1 cellular context compared by ENCODE assay signal in the genomic region with DNA sequence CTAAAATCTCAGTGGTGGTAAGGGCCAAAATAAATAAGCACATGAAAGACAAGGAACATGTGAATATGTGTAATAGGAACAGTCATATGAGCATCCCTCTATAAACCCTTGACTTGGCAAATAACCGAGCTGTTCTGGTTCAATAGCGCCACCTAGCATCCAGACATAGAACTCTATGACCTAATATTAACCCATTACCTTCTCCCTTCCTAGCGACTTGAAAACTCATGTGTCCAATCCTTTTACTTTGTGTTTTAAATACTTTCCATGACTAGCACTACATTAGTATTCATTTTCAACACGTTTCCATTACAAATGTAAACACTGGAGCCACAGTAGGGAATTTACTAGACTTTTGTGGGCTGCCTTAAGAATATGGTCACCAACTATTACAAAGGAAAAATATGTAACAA.
A peak's percentile ranks its signal among the peaks of the same experiment; 100 is the strongest.
TF ChIP-seq lines count a peak whose summit lies in the region.

No MANE protein-coding gene starts in this region.

TF ChIP-seq in H1, 55 proteins besides CTCF, POLR2A, EP300 and RAD21 (continued from another document):
- TF ChIP-seq, protein P1, sequence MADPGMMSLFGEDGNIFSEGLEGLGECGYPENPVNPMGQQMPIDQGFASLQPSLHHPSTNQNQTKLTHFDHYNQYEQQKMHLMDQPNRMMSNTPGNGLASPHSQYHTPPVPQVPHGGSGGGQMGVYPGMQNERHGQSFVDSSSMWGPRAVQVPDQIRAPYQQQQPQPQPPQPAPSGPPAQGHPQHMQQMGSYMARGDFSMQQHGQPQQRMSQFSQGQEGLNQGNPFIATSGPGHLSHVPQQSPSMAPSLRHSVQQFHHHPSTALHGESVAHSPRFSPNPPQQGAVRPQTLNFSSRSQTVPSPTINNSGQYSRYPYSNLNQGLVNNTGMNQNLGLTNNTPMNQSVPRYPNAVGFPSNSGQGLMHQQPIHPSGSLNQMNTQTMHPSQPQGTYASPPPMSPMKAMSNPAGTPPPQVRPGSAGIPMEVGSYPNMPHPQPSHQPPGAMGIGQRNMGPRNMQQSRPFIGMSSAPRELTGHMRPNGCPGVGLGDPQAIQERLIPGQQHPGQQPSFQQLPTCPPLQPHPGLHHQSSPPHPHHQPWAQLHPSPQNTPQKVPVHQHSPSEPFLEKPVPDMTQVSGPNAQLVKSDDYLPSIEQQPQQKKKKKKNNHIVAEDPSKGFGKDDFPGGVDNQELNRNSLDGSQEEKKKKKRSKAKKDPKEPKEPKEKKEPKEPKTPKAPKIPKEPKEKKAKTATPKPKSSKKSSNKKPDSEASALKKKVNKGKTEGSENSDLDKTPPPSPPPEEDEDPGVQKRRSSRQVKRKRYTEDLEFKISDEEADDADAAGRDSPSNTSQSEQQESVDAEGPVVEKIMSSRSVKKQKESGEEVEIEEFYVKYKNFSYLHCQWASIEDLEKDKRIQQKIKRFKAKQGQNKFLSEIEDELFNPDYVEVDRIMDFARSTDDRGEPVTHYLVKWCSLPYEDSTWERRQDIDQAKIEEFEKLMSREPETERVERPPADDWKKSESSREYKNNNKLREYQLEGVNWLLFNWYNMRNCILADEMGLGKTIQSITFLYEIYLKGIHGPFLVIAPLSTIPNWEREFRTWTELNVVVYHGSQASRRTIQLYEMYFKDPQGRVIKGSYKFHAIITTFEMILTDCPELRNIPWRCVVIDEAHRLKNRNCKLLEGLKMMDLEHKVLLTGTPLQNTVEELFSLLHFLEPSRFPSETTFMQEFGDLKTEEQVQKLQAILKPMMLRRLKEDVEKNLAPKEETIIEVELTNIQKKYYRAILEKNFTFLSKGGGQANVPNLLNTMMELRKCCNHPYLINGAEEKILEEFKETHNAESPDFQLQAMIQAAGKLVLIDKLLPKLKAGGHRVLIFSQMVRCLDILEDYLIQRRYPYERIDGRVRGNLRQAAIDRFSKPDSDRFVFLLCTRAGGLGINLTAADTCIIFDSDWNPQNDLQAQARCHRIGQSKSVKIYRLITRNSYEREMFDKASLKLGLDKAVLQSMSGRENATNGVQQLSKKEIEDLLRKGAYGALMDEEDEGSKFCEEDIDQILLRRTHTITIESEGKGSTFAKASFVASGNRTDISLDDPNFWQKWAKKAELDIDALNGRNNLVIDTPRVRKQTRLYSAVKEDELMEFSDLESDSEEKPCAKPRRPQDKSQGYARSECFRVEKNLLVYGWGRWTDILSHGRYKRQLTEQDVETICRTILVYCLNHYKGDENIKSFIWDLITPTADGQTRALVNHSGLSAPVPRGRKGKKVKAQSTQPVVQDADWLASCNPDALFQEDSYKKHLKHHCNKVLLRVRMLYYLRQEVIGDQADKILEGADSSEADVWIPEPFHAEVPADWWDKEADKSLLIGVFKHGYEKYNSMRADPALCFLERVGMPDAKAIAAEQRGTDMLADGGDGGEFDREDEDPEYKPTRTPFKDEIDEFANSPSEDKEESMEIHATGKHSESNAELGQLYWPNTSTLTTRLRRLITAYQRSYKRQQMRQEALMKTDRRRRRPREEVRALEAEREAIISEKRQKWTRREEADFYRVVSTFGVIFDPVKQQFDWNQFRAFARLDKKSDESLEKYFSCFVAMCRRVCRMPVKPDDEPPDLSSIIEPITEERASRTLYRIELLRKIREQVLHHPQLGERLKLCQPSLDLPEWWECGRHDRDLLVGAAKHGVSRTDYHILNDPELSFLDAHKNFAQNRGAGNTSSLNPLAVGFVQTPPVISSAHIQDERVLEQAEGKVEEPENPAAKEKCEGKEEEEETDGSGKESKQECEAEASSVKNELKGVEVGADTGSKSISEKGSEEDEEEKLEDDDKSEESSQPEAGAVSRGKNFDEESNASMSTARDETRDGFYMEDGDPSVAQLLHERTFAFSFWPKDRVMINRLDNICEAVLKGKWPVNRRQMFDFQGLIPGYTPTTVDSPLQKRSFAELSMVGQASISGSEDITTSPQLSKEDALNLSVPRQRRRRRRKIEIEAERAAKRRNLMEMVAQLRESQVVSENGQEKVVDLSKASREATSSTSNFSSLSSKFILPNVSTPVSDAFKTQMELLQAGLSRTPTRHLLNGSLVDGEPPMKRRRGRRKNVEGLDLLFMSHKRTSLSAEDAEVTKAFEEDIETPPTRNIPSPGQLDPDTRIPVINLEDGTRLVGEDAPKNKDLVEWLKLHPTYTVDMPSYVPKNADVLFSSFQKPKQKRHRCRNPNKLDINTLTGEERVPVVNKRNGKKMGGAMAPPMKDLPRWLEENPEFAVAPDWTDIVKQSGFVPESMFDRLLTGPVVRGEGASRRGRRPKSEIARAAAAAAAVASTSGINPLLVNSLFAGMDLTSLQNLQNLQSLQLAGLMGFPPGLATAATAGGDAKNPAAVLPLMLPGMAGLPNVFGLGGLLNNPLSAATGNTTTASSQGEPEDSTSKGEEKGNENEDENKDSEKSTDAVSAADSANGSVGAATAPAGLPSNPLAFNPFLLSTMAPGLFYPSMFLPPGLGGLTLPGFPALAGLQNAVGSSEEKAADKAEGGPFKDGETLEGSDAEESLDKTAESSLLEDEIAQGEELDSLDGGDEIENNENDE (IDR thresholded peaks at IDR 0.05; ENCODE audit: insufficient replicate concordance, low read length), result no peak
- TF ChIP-seq NANOG (IDR thresholded peaks at IDR 0.05; ENCODE audit: insufficient read depth, low read depth, low read length, poor library complexity, severe bottlenecking) (no peak), BRCA1 (IDR thresholded peaks at IDR 0.05; ENCODE audit: low read depth, low read length) (no peak), GTF2F1 (IDR thresholded peaks at IDR 0.05; ENCODE audit: borderline replicate concordance, low read depth, low read length) (no peak), GABPA (IDR thresholded peaks at IDR 0.05; ENCODE audit: borderline replicate concordance, insufficient read depth, low read length) (no peak), CHD1 (IDR thresholded peaks at IDR 0.05; ENCODE audit: low read depth, low read length) (no peak), MAFK (IDR thresholded peaks at IDR 0.05; ENCODE audit: low read depth, low read length) (0 out of 2 replicates have a peak, but pooled peaks have one; percentile 26), TCF12 (IDR thresholded peaks at IDR 0.05; ENCODE audit: low read depth, low read length) (no peak), BACH1 (IDR thresholded peaks at IDR 0.05; ENCODE audit: low read length) (0 out of 2 replicates have a peak, but pooled peaks have one; percentile 4), CTBP2 (IDR thresholded peaks at IDR 0.05; ENCODE audit: borderline replicate concordance, insufficient read depth, insufficient read length, low read length) (no peak), SP1 (IDR thresholded peaks at IDR 0.05; ENCODE audit: low read depth, low read length) (no peak), SAP30 (IDR thresholded peaks at IDR 0.05; ENCODE audit: insufficient read depth, insufficient replicate concordance, low read length) (no peak), CBX5 (IDR thresholded peaks at IDR 0.05; ENCODE audit: low read depth, low read length) (no peak), SP2 (IDR thresholded peaks at IDR 0.05; ENCODE audit: low read length) (no peak)
- TF ChIP-seq, protein P2, sequence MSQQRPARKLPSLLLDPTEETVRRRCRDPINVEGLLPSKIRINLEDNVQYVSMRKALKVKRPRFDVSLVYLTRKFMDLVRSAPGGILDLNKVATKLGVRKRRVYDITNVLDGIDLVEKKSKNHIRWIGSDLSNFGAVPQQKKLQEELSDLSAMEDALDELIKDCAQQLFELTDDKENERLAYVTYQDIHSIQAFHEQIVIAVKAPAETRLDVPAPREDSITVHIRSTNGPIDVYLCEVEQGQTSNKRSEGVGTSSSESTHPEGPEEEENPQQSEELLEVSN (IDR thresholded peaks at IDR 0.05), result no peak
- TF ChIP-seq, protein P3, sequence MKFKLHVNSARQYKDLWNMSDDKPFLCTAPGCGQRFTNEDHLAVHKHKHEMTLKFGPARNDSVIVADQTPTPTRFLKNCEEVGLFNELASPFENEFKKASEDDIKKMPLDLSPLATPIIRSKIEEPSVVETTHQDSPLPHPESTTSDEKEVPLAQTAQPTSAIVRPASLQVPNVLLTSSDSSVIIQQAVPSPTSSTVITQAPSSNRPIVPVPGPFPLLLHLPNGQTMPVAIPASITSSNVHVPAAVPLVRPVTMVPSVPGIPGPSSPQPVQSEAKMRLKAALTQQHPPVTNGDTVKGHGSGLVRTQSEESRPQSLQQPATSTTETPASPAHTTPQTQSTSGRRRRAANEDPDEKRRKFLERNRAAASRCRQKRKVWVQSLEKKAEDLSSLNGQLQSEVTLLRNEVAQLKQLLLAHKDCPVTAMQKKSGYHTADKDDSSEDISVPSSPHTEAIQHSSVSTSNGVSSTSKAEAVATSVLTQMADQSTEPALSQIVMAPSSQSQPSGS (IDR thresholded peaks at IDR 0.05; ENCODE audit: low read length), result peak; percentile 99
- TF ChIP-seq, protein P4, sequence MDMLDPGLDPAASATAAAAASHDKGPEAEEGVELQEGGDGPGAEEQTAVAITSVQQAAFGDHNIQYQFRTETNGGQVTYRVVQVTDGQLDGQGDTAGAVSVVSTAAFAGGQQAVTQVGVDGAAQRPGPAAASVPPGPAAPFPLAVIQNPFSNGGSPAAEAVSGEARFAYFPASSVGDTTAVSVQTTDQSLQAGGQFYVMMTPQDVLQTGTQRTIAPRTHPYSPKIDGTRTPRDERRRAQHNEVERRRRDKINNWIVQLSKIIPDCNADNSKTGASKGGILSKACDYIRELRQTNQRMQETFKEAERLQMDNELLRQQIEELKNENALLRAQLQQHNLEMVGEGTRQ (IDR thresholded peaks at IDR 0.05; ENCODE audit: low read length), result no peak
